Comparison of ENCODE assay signal across 16 cellular contexts in the genomic region with DNA sequence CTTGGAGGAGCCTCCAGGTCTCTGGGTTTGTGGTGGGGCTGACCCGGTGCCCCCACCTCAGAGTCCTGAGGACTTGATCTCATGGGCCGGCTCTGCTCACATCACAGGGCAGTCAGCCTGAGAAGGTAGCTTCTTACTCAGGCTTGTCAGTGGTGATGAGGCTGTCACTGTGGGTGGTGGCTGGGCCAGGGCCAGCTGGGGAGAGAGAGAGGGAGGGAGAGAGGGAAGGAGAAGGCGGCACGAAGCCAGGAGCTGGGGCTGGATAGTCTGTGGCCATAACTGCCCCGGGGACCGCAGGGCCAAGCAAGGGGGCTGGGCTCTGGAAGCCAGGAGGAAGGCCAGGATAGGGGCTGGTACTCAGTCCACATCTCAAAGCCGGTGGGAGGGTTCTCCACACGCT. TPM values are rescaled to one million over a fixed set of nuclear protein-coding genes. Genes with fewer than 3 reads are reported as not detected.
DNase-seq lines count a peak whose midpoint lies in the region; ATAC-seq, FAIRE-seq and TF ChIP-seq lines count a peak whose summit lies in the region.
"Had no signal": no experiment of that assay in that cellular context is flagged by ENCODE, and none has a peak within 500 bp of the region (broad histone marks: within the 10 kb centered on the region; RNA-seq: fewer than 3 reads in every experiment).

No MANE protein-coding gene starts in this region.

- H3K27ac ChIP-seq in mammary epithelial cell (ENCODE audit: insufficient read depth, low read depth, low read length): no peak overlapping the region
- H3K27ac ChIP-seq: upper lobe of left lung had no signal

- H3K9me3 ChIP-seq in mammary epithelial cell (replicated peaks; ENCODE audit: insufficient read depth, low read length): no peaks in the 10 kb centered on the region
- H3K9me3 ChIP-seq: upper lobe of left lung had no signal

- no peak for TF ChIP-seq CTCF in mammary epithelial cell (conservative IDR thresholded peaks at IDR 0.05 in 1 of 2, IDR thresholded peaks at IDR 0.05 in 1 of 2; ENCODE audit: extremely low read depth in 1 of 2, insufficient read depth in 1 of 2, low read depth in 1 of 2, low read length in 2 of 2)

- in situ Hi-C loops in mammary epithelial cell (cut with MboI; ENCODE audit: low sequenced_read_pairs in 2 of 2): no loop called here

- BruUV-seq in mammary epithelial cell (replicated peaks; lab: Mats Ljungman, UMichigan): no TSS peak

- H3K9ac ChIP-seq in mammary epithelial cell (ENCODE audit: insufficient read depth, low read length): no peak overlapping the region

- H3K27me3 ChIP-seq in mammary epithelial cell (ENCODE audit: insufficient read depth, low read length): peaks cover 16% of the 10 kb centered on the region

- no peak for FAIRE-seq in GM12891 (lab: Jason Lieb, UNC)

- H4K20me1 ChIP-seq in mammary epithelial cell (ENCODE audit: insufficient read depth, low read length): peaks cover 2% of the 10 kb centered on the region

- CTCF ChIA-PET in mammary epithelial cell (lab: Charles Lee; ENCODE audit: low non-redundant PET): interaction anchor here (1.3 kb wide), 1 partner anchor 68 kb away, joined by 6 read pairs; no protein-coding TSS in a partner anchor

- dilution Hi-C loops in mammary epithelial cell (cut with HindIII; ENCODE audit: low sequenced_read_pairs): no loop called here

- TF ChIP-seq POLR2A in GM12891 (IDR thresholded peaks at IDR 0.05; ENCODE audit: low read depth, low read length): no peak

- H3K36me3 ChIP-seq in mammary epithelial cell (ENCODE audit: insufficient read depth, low read length): no peaks in the 10 kb centered on the region
- H3K36me3 ChIP-seq: upper lobe of left lung had no signal

- 0% methylated on average over 6 of the region's 8 CpGs for WGBS in mammary epithelial cell (ENCODE audit: low coverage, missing lambda C conversion rate)

- peaks cover 2% of the 10 kb centered on the region for H3K4me1 ChIP-seq in mammary epithelial cell (ENCODE audit: insufficient read depth, low read length)

- no peak for ATAC-seq in GM21381 (IDR thresholded peaks at IDR 0.05; ENCODE audit: unreplicated experiment)
- ATAC-seq: activated CD8-positive, alpha-beta memory T cell treated with anti-CD3 and anti-CD28 coated beads, Interleukin-2, amount 10 ng/mL, durations not matched to agents 7 days and 5 days; effector memory CD8-positive, alpha-beta T cell; GM23338 had no signal

- H3K4me3 ChIP-seq in mammary epithelial cell (replicated peaks in 1 of 3; ENCODE audit: insufficient read depth in 1 of 3, low read depth in 2 of 3, low read length in 3 of 3): no peak overlapping the region
- H3K4me3 ChIP-seq: GM23338, upper lobe of left lung had no signal

- H2AFZ ChIP-seq in mammary epithelial cell (ENCODE audit: low read depth, low read length): no peak overlapping the region
- H2AFZ ChIP-seq: GM23338 had no signal

- no peaks in the 10 kb centered on the region for H3K79me2 ChIP-seq in mammary epithelial cell (ENCODE audit: insufficient read depth, low read length)

- DNase-seq in C1 segment of cervical spinal cord (lab: John Stamatoyannopoulos, UW) (peak in 10 of 14 donors; percentile 30 to 71 (median 52)), NCI-H69 (lab: John Stamatoyannopoulos, UW) (peak; percentile 90), mammary epithelial cell (peak; percentile 27), medulla oblongata (ENCODE audit: extremely low spot score) (peak; percentile 81), NCI-H226 (no peak), GM12891 (ENCODE audit: insufficient read length, low spot score) (no peak), GM03348 (ENCODE audit: low spot score) (no peak)
- DNase-seq: activated CD4-positive, CD25-positive, alpha-beta regulatory T cell; activated CD8-positive, alpha-beta memory T cell treated with anti-CD3 and anti-CD28 coated beads, Interleukin-2, amount 10 ng/mL, durations not matched to agents 7 days and 5 days; effector memory CD8-positive, alpha-beta T cell; MV-4-11; NCI-H2171 treated with DMSO at 0.1 percent for 48 hours; SW 1271; upper lobe of left lung had no signal

- intact Hi-C loops in mammary epithelial cell (cut with micrococcal nuclease): loop anchor here (10.0 kb wide), 2 partner anchors 164 to 294 kb away; no protein-coding TSS in a partner anchor

- no peak overlapping the region for H3K4me2 ChIP-seq in mammary epithelial cell (ENCODE audit: insufficient read depth, low read depth, low read length)
- H3K4me2 ChIP-seq: GM23338 had no signal

TF ChIP-seq in GM12891, 5 proteins besides CTCF, POLR2A, EP300 and RAD21:
- TF ChIP-seq SPI1 (IDR thresholded peaks at IDR 0.05; ENCODE audit: low read depth, low read length) (no peak), POLR2AphosphoS5 (IDR thresholded peaks at IDR 0.05; ENCODE audit: low read depth, low read length) (no peak), TAF1 (IDR thresholded peaks at IDR 0.05; ENCODE audit: low read depth, low read length) (no peak), PAX5 (IDR thresholded peaks at IDR 0.05; ENCODE audit: insufficient read depth, low read length, severe bottlenecking) (no peak), POU2F2 (IDR thresholded peaks at IDR 0.05; ENCODE audit: low read depth, low read length) (no peak)

RNA-seq across cellular contexts. Expression of a gene that starts 6.5 kb away (rescaled TPM):
- total RNA-seq in mammary epithelial cell: 1 to 10 TPM; 1.0 to 2.0 TPM
- 0.74 TPM for polyA plus RNA-seq in mammary epithelial cell
- polyA minus RNA-seq in mammary epithelial cell: not detected
- polyA plus RNA-seq in GM12891 (2012; ENCODE audit: low read depth, missing spikeins): 0.21 TPM

Comparison
In these comparisons a context has a peak if more than half of its experiments do, and no peak if none do; other contexts are left out.
1. DNase-seq: peak in C1 segment of cervical spinal cord (10 of 14), NCI-H69 (single experiment), mammary epithelial cell (single experiment) and medulla oblongata (single experiment); none in NCI-H226 (single experiment), GM12891 (single experiment) and GM03348 (single experiment).